ENCODE assay signal across 8 cellular contexts in the genomic region with DNA sequence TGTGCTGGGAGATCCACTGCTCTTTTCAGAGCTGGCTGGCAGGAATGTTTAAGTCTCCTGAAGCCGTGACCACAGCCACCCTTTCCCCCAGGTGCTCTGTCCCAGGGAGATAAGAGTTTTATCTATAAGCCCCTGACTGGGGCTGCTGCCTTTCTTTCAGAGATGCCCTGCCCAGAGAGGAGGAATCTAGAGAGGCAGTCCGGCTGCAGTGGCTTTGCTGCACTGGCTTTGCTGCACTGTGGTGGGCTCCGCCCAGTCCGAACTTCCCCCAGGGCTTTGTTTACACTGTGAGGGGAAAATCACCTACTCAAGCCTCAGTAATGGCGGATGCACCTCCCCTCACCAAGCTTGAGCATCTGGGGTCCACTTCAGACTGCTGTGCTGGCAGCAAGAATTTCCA. TPM values are rescaled to one million over a fixed set of nuclear protein-coding genes. Genes with fewer than 3 reads are reported as not detected.
DNase-seq lines count a peak whose midpoint lies in the region; ATAC-seq and TF ChIP-seq lines count a peak whose summit lies in the region.
"Not testable (repeated sequence)": the region's sequence is repeated elsewhere in the genome, so short reads cannot be mapped to it uniquely, and the experiment has no call there.
"Had no signal": no experiment of that assay in that cellular context is flagged by ENCODE, and none has a peak within 500 bp of the region (broad histone marks: within the 10 kb centered on the region; RNA-seq: fewer than 3 reads in every experiment).

No MANE protein-coding gene starts in this region.

- DNase-seq in ELF-1 (ENCODE audit: low read depth, low spot score): peak; percentile 85
- peak; percentile 36 for DNase-seq in OCI-M2 (lab: John Stamatoyannopoulos, UW; ENCODE audit: unreplicated experiment)
- not testable (repeated sequence) for DNase-seq in activated B cell treated with CpG ODN at 0.5 μM for 24 hours; activated T-cell treated with anti-CD3 and anti-CD28 coated beads, Interleukin-2, amount 50 U/mL, for 72 hours; activated naive CD8-positive, alpha-beta T cell treated with anti-CD3 and anti-CD28 coated beads, Interleukin-2, amount 10 ng/mL, durations not matched to agents 7 days and 5 days; progenitor cell of endocrine pancreas (ENCODE audit: low spot score, unreplicated experiment)
- DNase-seq in immature natural killer cell: peak in 1 of 3 donors; percentile 5

- intact Hi-C loops in activated B cell treated with CpG ODN at 0.5 μM for 24 hours (cut with micrococcal nuclease): not testable (repeated sequence)

- peak; percentile 65 for ATAC-seq in activated B cell treated with CpG ODN at 0.5 μM for 24 hours (ENCODE audit: low read depth)
- peak in 1 of 2 donors; percentile 53 for ATAC-seq in activated T-cell treated with anti-CD3 and anti-CD28 coated beads, Interleukin-2, amount 50 U/mL, for 72 hours (replicated peaks in 1 of 2)
- peak; percentile 57 for ATAC-seq in activated naive CD8-positive, alpha-beta T cell treated with anti-CD3 and anti-CD28 coated beads, Interleukin-2, amount 10 ng/mL, durations not matched to agents 7 days and 5 days (ENCODE audit: low read depth)

- CTCF ChIA-PET in activated B cell treated with CpG ODN at 0.5 μM for 24 hours (lab: Charles Lee): not testable (repeated sequence)

- not testable (repeated sequence) for H3K27me3 Mint-ChIP-seq in activated B cell treated with CpG ODN at 0.5 μM for 24 hours; activated T-cell treated with anti-CD3 and anti-CD28 coated beads, Interleukin-2, amount 50 U/mL, for 72 hours (ENCODE audit: low read depth); activated naive CD8-positive, alpha-beta T cell treated with anti-CD3 and anti-CD28 coated beads, Interleukin-2, amount 10 ng/mL, durations not matched to agents 7 days and 5 days; immature natural killer cell (ENCODE audit: low read depth in 3 of 3); progenitor cell of endocrine pancreas

- H3K9me3 Mint-ChIP-seq in activated B cell treated with CpG ODN at 0.5 μM for 24 hours (peaks cover 25% of the 10 kb centered on the region), immature natural killer cell (peaks cover 8 to 21% (median 13%) of the 10 kb centered on the region in 6 donors), progenitor cell of endocrine pancreas (ENCODE audit: low read depth) (peaks cover 18% of the 10 kb centered on the region)
- H3K9me3 Mint-ChIP-seq in activated T-cell treated with anti-CD3 and anti-CD28 coated beads, Interleukin-2, amount 50 U/mL, for 72 hours: peaks cover 17 to 21% of the 10 kb centered on the region in 2 donors
- H3K9me3 Mint-ChIP-seq in activated naive CD8-positive, alpha-beta T cell treated with anti-CD3 and anti-CD28 coated beads, Interleukin-2, amount 10 ng/mL, durations not matched to agents 7 days and 5 days: peaks cover 22% of the 10 kb centered on the region

- H3K27ac Mint-ChIP-seq in activated B cell treated with CpG ODN at 0.5 μM for 24 hours (peak overlapping the region; percentile 70), immature natural killer cell (peak overlapping the region; percentile 82 to 93 (median 88)), progenitor cell of endocrine pancreas (peak overlapping the region; percentile 47)
- H3K27ac Mint-ChIP-seq in activated T-cell treated with anti-CD3 and anti-CD28 coated beads, Interleukin-2, amount 50 U/mL, for 72 hours: peak overlapping the region; percentile 98
- H3K27ac Mint-ChIP-seq in activated naive CD8-positive, alpha-beta T cell treated with anti-CD3 and anti-CD28 coated beads, Interleukin-2, amount 10 ng/mL, durations not matched to agents 7 days and 5 days: peak overlapping the region; percentile 75

- peaks cover 90% of the 10 kb centered on the region for H3K36me3 Mint-ChIP-seq in activated B cell treated with CpG ODN at 0.5 μM for 24 hours (ENCODE audit: low read depth)
- peaks cover 55 to 85% of the 10 kb centered on the region in 2 donors for H3K36me3 Mint-ChIP-seq in activated T-cell treated with anti-CD3 and anti-CD28 coated beads, Interleukin-2, amount 50 U/mL, for 72 hours (ENCODE audit: insufficient read depth in 2 of 2)
- peaks cover 85% of the 10 kb centered on the region for H3K36me3 Mint-ChIP-seq in activated naive CD8-positive, alpha-beta T cell treated with anti-CD3 and anti-CD28 coated beads, Interleukin-2, amount 10 ng/mL, durations not matched to agents 7 days and 5 days
- H3K36me3 Mint-ChIP-seq in immature natural killer cell: peaks cover 65 to 69% (median 66%) of the 10 kb centered on the region in 3 donors
- peaks cover 53% of the 10 kb centered on the region for H3K36me3 Mint-ChIP-seq in progenitor cell of endocrine pancreas (ENCODE audit: insufficient read depth)

- not testable (repeated sequence) for H3K4me3 Mint-ChIP-seq in activated B cell treated with CpG ODN at 0.5 μM for 24 hours; progenitor cell of endocrine pancreas (ENCODE audit: low read depth)
- peak overlapping the region; percentile 69 to 87 for H3K4me3 Mint-ChIP-seq in activated T-cell treated with anti-CD3 and anti-CD28 coated beads, Interleukin-2, amount 50 U/mL, for 72 hours
- peak overlapping the region; percentile 57 for H3K4me3 Mint-ChIP-seq in activated naive CD8-positive, alpha-beta T cell treated with anti-CD3 and anti-CD28 coated beads, Interleukin-2, amount 10 ng/mL, durations not matched to agents 7 days and 5 days
- peak overlapping the region; percentile 60 to 80 (median 73) for H3K4me3 Mint-ChIP-seq in immature natural killer cell

- peaks cover 66% of the 10 kb centered on the region for H3K4me1 Mint-ChIP-seq in activated B cell treated with CpG ODN at 0.5 μM for 24 hours
- peaks cover 65% of the 10 kb centered on the region for H3K4me1 Mint-ChIP-seq in activated T-cell treated with anti-CD3 and anti-CD28 coated beads, Interleukin-2, amount 50 U/mL, for 72 hours (ENCODE audit: low read depth)
- peaks cover 64% of the 10 kb centered on the region for H3K4me1 Mint-ChIP-seq in activated naive CD8-positive, alpha-beta T cell treated with anti-CD3 and anti-CD28 coated beads, Interleukin-2, amount 10 ng/mL, durations not matched to agents 7 days and 5 days
- H3K4me1 Mint-ChIP-seq in immature natural killer cell: peaks cover 52 to 93% of the 10 kb centered on the region in 2 donors
- H3K4me1 Mint-ChIP-seq in progenitor cell of endocrine pancreas (ENCODE audit: low read depth): not testable (repeated sequence)

- POLR2A ChIA-PET in activated B cell treated with CpG ODN at 0.5 μM for 24 hours (lab: Charles Lee): interaction anchor here (0.5 to 5.4 kb wide), 7 partner anchors 11 to 37 kb away, joined by 3 to 41 read pairs (median 12); partner anchors contain the start of gene CLEC2D
- POLR2A ChIA-PET in activated naive CD8-positive, alpha-beta T cell treated with anti-CD3 and anti-CD28 coated beads, Interleukin-2, amount 10 ng/mL, durations not matched to agents 7 days and 5 days (lab: Charles Lee): interaction anchor here (0.7 to 1.8 kb wide), 4 partner anchors 10 to 37 kb away, joined by 3 to 7 read pairs (median 4); no protein-coding TSS in a partner anchor

- TF ChIP-seq CTCF in activated B cell treated with CpG ODN at 0.5 μM for 24 hours (IDR thresholded peaks at IDR 0.05); progenitor cell of endocrine pancreas (IDR thresholded peaks at IDR 0.05; ENCODE audit: unreplicated experiment): not testable (repeated sequence)

RNA-seq across cellular contexts. Expression of gene CLEC2D, which starts 15.9 kb away (rescaled TPM):
- total RNA-seq in activated B cell treated with CpG ODN at 0.5 μM for 24 hours: 437 and 492 TPM in 2 replicates
- 100 to 1,000 TPM; 269 to 293 TPM for total RNA-seq in activated T-cell treated with anti-CD3 and anti-CD28 coated beads, Interleukin-2, amount 50 U/mL, for 72 hours
- total RNA-seq in activated naive CD8-positive, alpha-beta T cell treated with anti-CD3 and anti-CD28 coated beads, Interleukin-2, amount 10 ng/mL, durations not matched to agents 7 days and 5 days: 100 to 1,000 TPM; 280 to 301 TPM
- polyA plus RNA-seq in immature natural killer cell: 10 to 100 TPM; 37.7 to 57.3 (median 38.7) TPM
- 23.5 and 31.0 TPM in 2 replicates for total RNA-seq in progenitor cell of endocrine pancreas

RNA-seq across cellular contexts. Expression of gene CLECL1, which starts 47.5 kb away (rescaled TPM):
- 111 and 115 TPM in 2 replicates for total RNA-seq in activated B cell treated with CpG ODN at 0.5 μM for 24 hours
- total RNA-seq in activated T-cell treated with anti-CD3 and anti-CD28 coated beads, Interleukin-2, amount 50 U/mL, for 72 hours: 10 to 100 TPM; 11.5 to 13.8 TPM
- total RNA-seq in activated naive CD8-positive, alpha-beta T cell treated with anti-CD3 and anti-CD28 coated beads, Interleukin-2, amount 10 ng/mL, durations not matched to agents 7 days and 5 days: 1 to 10 TPM in 1 of 2 experiments, under 1 TPM in 1; 0.72 to 1.0 TPM
- polyA plus RNA-seq in immature natural killer cell: 1 to 10 TPM in 2 of 3 donors, not detected in 1; 1.2 to 3.5 TPM
- not detected in 2 replicates for total RNA-seq in progenitor cell of endocrine pancreas
- total RNA-seq: GM23248 had no signal
- polyA plus RNA-seq: GM23248 had no signal

Comparison
In these comparisons a context has a peak if more than half of its experiments do, and no peak if none do; other contexts are left out.
1. H3K27ac Mint-ChIP-seq: peak in every context shown above with its lines; median percentile 98 in activated T-cell treated with anti-CD3 and anti-CD28 coated beads, Interleukin-2, amount 50 U/mL, for 72 hours; 88 in immature natural killer cell; 75 in activated naive CD8-positive, alpha-beta T cell treated with anti-CD3 and anti-CD28 coated beads, Interleukin-2, amount 10 ng/mL, durations not matched to agents 7 days and 5 days; 70 in activated B cell treated with CpG ODN at 0.5 μM for 24 hours; 47 in progenitor cell of endocrine pancreas.
2. RNA of gene CLECL1, which starts 47.5 kb away (total RNA-seq): 111 to 115 TPM in activated B cell treated with CpG ODN at 0.5 μM for 24 hours and 11.5 to 13.8 TPM in activated T-cell treated with anti-CD3 and anti-CD28 coated beads, Interleukin-2, amount 50 U/mL, for 72 hours; 0.72 to 1.0 TPM in activated naive CD8-positive, alpha-beta T cell treated with anti-CD3 and anti-CD28 coated beads, Interleukin-2, amount 10 ng/mL, durations not matched to agents 7 days and 5 days and not detected in progenitor cell of endocrine pancreas; every median in the first group is over 4 times any median in the second.